ENCODE assay signal across 10 cellular contexts in the genomic region with DNA sequence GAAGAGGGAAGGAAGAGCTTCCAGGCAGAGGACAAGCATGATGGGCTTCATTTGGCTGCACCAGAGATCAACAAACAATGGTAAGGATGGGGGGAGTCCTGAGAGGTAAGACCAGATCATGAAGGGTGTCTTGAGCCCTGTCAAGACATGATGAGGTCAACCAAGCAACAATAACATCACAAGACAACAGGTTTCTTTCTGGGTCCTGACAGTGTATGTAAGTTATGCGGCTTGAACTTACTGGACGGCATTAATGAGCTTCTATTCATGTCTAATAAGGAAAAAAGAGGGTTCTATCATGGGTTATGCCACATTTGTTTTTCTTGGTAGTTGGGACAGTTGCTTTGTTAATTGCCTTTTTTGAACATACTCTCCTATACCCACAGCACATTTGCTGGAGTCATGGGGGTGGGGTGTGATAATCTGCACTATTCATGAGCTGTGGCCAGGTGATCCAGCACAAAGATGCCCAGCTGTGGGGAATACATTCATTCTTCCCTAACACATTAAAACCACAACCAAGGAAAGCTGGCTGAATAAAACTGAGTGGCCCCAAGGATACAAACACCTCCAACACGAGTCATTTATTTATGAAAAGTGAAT.
DNase-seq lines count a peak whose midpoint lies in the region; ATAC-seq and TF ChIP-seq lines count a peak whose summit lies in the region.
"Had no signal": no experiment of that assay in that cellular context is flagged by ENCODE, and none has a peak within 500 bp of the region (broad histone marks: within the 10 kb centered on the region; RNA-seq: fewer than 3 reads in every experiment).

No MANE protein-coding gene starts in this region.

- H3K27me3 ChIP-seq in Karpas-422 (ENCODE audit: low read length): no peaks in the 10 kb centered on the region
- no peaks in the 10 kb centered on the region for H3K27me3 ChIP-seq in BE2C

- DNase-seq in AG10803 (ENCODE audit: low read depth): no peak
- DNase-seq in Karpas-422: no peak
- DNase-seq in central memory CD8-positive, alpha-beta T cell (ENCODE audit: low spot score in 2 of 2): no peak
- no peak for DNase-seq in naive thymus-derived CD8-positive, alpha-beta T cell
- no peak for DNase-seq in BE2C
- DNase-seq in NCI-H2171 (lab: John Stamatoyannopoulos, UW): no peak
- DNase-seq: activated CD4-positive, CD25-positive, alpha-beta regulatory T cell treated with anti-CD3 and anti-CD28 coated beads, Interleukin-2, amount 50 U/mL, for 72 hours; NCI-H2227 treated with DMSO at 0.1 percent for 48 hours had no signal

- ATAC-seq in central memory CD8-positive, alpha-beta T cell (replicated peaks; ENCODE audit: extremely low read depth, poor library complexity, severe bottlenecking): no peak
- no peak for ATAC-seq in naive thymus-derived CD8-positive, alpha-beta T cell
- ATAC-seq in GM21528 (IDR thresholded peaks at IDR 0.05; ENCODE audit: low FRiP score, unreplicated experiment): no peak
- ATAC-seq in HG02759 (IDR thresholded peaks at IDR 0.05; ENCODE audit: unreplicated experiment): no peak

- H3K27ac Mint-ChIP-seq in central memory CD8-positive, alpha-beta T cell (ENCODE audit: low read depth): peak overlapping the region; percentile 88
- H3K27ac Mint-ChIP-seq in naive thymus-derived CD8-positive, alpha-beta T cell: peak overlapping the region; percentile 9 to 86 (median 70)

- peak overlapping the region; percentile 22 for H3K4me3 Mint-ChIP-seq in central memory CD8-positive, alpha-beta T cell
- H3K4me3 Mint-ChIP-seq in naive thymus-derived CD8-positive, alpha-beta T cell: no peak overlapping the region

- TF ChIP-seq CTCF in AG10803 (conservative IDR thresholded peaks at IDR 0.05; ENCODE audit: low read length): no peak
- no peak for TF ChIP-seq CTCF in BE2C (IDR thresholded peaks at IDR 0.05; ENCODE audit: low read depth, low read length)

- H3K9me2 ChIP-seq in Karpas-422 (replicated peaks; ENCODE audit: insufficient read depth, low read length): no peaks in the 10 kb centered on the region

- no peak overlapping the region for H3K9ac ChIP-seq in Karpas-422 (ENCODE audit: low read length)

- H3K79me2 ChIP-seq in Karpas-422 (ENCODE audit: low read length): peaks cover 89% of the 10 kb centered on the region

- no peaks in the 10 kb centered on the region for H4K20me1 ChIP-seq in Karpas-422 (ENCODE audit: insufficient read depth, low read depth, low read length)

- H3K4me1 ChIP-seq in Karpas-422 (ENCODE audit: low read length) (peaks cover 73% of the 10 kb centered on the region), BE2C (peaks cover 8% of the 10 kb centered on the region; the same call in 1 of the 2 replicates)

- no peaks in the 10 kb centered on the region for H3K27me3 Mint-ChIP-seq in central memory CD8-positive, alpha-beta T cell
- H3K27me3 Mint-ChIP-seq in naive thymus-derived CD8-positive, alpha-beta T cell: no peaks in the 10 kb centered on the region

- no peaks in the 10 kb centered on the region for H3K9me3 Mint-ChIP-seq in central memory CD8-positive, alpha-beta T cell
- no peaks in the 10 kb centered on the region for H3K9me3 Mint-ChIP-seq in naive thymus-derived CD8-positive, alpha-beta T cell

- H3K4me3 ChIP-seq in AG10803 (ENCODE audit: low read length) (peak overlapping the region; percentile 17), Karpas-422 (ENCODE audit: low read length) (no peak overlapping the region), BE2C (ENCODE audit: low read depth, low read length) (no peak overlapping the region)

- peak overlapping the region; percentile 12; the same call in 1 of the 2 replicates for H3K27ac ChIP-seq in Karpas-422 (ENCODE audit: low read length)

- peaks cover 18% of the 10 kb centered on the region; the same call in 1 of the 2 replicates for H3K36me3 ChIP-seq in Karpas-422 (ENCODE audit: insufficient read depth, low read length)
- no peaks in the 10 kb centered on the region for H3K36me3 ChIP-seq in BE2C

- peaks cover 73% of the 10 kb centered on the region for H3K4me1 Mint-ChIP-seq in central memory CD8-positive, alpha-beta T cell
- H3K4me1 Mint-ChIP-seq in naive thymus-derived CD8-positive, alpha-beta T cell: peaks cover 17 to 73% (median 56%) of the 10 kb centered on the region in 4 donors

- no peak overlapping the region for H2AFZ ChIP-seq in Karpas-422 (ENCODE audit: low read length)

- H3K9me3 ChIP-seq in Karpas-422 (ENCODE audit: low read length): no peaks in the 10 kb centered on the region
- H3K9me3 ChIP-seq in BE2C: no peaks in the 10 kb centered on the region

- H3K4me2 ChIP-seq in Karpas-422 (ENCODE audit: low read depth, low read length, poor library complexity, severe bottlenecking): no peak overlapping the region

- POLR2A ChIA-PET in naive thymus-derived CD8-positive, alpha-beta T cell (lab: Charles Lee): no interaction called here

- peaks cover 57% of the 10 kb centered on the region for H3K36me3 Mint-ChIP-seq in central memory CD8-positive, alpha-beta T cell (ENCODE audit: insufficient read depth)
- H3K36me3 Mint-ChIP-seq in naive thymus-derived CD8-positive, alpha-beta T cell: peaks cover 0 to 61% (median 7%) of the 10 kb centered on the region in 3 donors
